Comparison of ENCODE assay signal across 11 cellular contexts in genomic region chr11:2093575-2094353, GRCh38. TPM values are rescaled to one million over a fixed set of nuclear protein-coding genes. Genes with fewer than 3 reads are reported as not detected.
DNase-seq lines count a peak whose midpoint lies in the region; ATAC-seq and TF ChIP-seq lines count a peak whose summit lies in the region.
"Had no signal": no experiment of that assay in that cellular context is flagged by ENCODE, and none has a peak within 500 bp of the region (broad histone marks: within the 10 kb centered on the region; RNA-seq: fewer than 3 reads in every experiment).

No MANE protein-coding gene starts in this region.

- H3K36me3 ChIP-seq in RWPE2 (ENCODE audit: low read depth): no peaks in the 10 kb centered on the region
- H3K36me3 ChIP-seq in prostate gland: no peaks in the 10 kb centered on the region

- intact Hi-C loops in Right ventricle myocardium superior (cut with DNase I): no loop called here
- intact Hi-C loops in prostate gland (cut with DNase I): no loop called here

- peaks cover 11% of the 10 kb centered on the region for H3K4me1 ChIP-seq in RWPE2 (ENCODE audit: insufficient read depth, poor library complexity, severe bottlenecking)
- H3K4me1 ChIP-seq in prostate gland (replicated peaks): peaks cover 11% of the 10 kb centered on the region

- DNase-seq in Daoy (ENCODE audit: low read depth) (peak; percentile 35), RWPE2 (ENCODE audit: low spot score) (peak; percentile 38), Right ventricle myocardium superior (peak; percentile 75), prostate gland (ENCODE audit: low spot score) (peak; percentile 43), OCI-M2 (lab: John Stamatoyannopoulos, UW; ENCODE audit: unreplicated experiment) (no peak)
- DNase-seq: cortex of kidney; NK-92 treated with Interleukin-12 subunit alpha and Interleukin-12 subunit beta, amount 100 ng/mL, for 24 hours had no signal

- no peak for TF ChIP-seq CTCF in RWPE2 (IDR thresholded peaks at IDR 0.05; ENCODE audit: poor library complexity, severe bottlenecking)
- TF ChIP-seq CTCF in prostate gland (IDR thresholded peaks at IDR 0.05): no peak

- no peaks in the 10 kb centered on the region for H3K27me3 ChIP-seq in RWPE2 (ENCODE audit: insufficient read depth, poor library complexity, severe bottlenecking)
- no peaks in the 10 kb centered on the region for H3K27me3 ChIP-seq in prostate gland (replicated peaks; ENCODE audit: insufficient read depth)

- H3K27ac ChIP-seq in RWPE2 (ENCODE audit: poor library complexity, severe bottlenecking) (peak overlapping the region; percentile 14), prostate gland (no peak overlapping the region)

- WGBS in prostate gland: 62% methylated on average over 15 of the region's 18 CpGs

- no peaks in the 10 kb centered on the region for H3K9me3 ChIP-seq in RWPE2 (ENCODE audit: severe bottlenecking)
- no peaks in the 10 kb centered on the region for H3K9me3 ChIP-seq in prostate gland
- H3K9me3 ChIP-seq: mucosa of descending colon had no signal

- H3K4me3 ChIP-seq in RWPE2 (ENCODE audit: severe bottlenecking): no peak overlapping the region
- H3K4me3 ChIP-seq in prostate gland: no peak overlapping the region
- H3K4me3 ChIP-seq: mucosa of descending colon had no signal

- no peak for TF ChIP-seq POLR2A in prostate gland (IDR thresholded peaks at IDR 0.05)

- ATAC-seq in RWPE2 (ENCODE audit: low read depth): no peak
- ATAC-seq in Right ventricle myocardium superior (ENCODE audit: poor library complexity): peak; percentile 71
- ATAC-seq in GM18868 (IDR thresholded peaks at IDR 0.05; ENCODE audit: unreplicated experiment): no peak
- no peak for ATAC-seq in HG03095 (IDR thresholded peaks at IDR 0.05; ENCODE audit: unreplicated experiment)
- ATAC-seq in GM21717 (IDR thresholded peaks at IDR 0.05; ENCODE audit: unreplicated experiment): no peak

RNA-seq across cellular contexts. Expression of gene IGF2, which starts 45.4 kb away (rescaled TPM):
- total RNA-seq in Daoy (2014; rRNA removed; shearing (Covaris generic)): 0.29 and 0.45 TPM in 2 replicates
- total RNA-seq in Right ventricle myocardium superior (79.9 TPM), prostate gland (10 to 100 TPM in 1 of 2 donors, 1 to 10 TPM in 1; 4.1 to 80.7 TPM)
